Comparison of ENCODE assay signal across 2 cellular contexts in genomic region chr10:99976886-99977391, GRCh38.
A peak's percentile ranks its signal among the peaks of the same experiment; 100 is the strongest.
TF ChIP-seq lines count a peak whose summit lies in the region.

No MANE protein-coding gene starts in this region.

TF ChIP-seq in liver, 16 proteins besides CTCF, POLR2A, EP300 and RAD21 (continued from another document):
- TF ChIP-seq EGR1 (IDR thresholded peaks at IDR 0.05; ENCODE audit: low read depth in 2 of 2) (no peak), NR2F2 (IDR thresholded peaks at IDR 0.05) (no peak), TAF1 (conservative IDR thresholded peaks at IDR 0.05) (no peak), JUND (IDR thresholded peaks at IDR 0.05) (no peak), YY1 (IDR thresholded peaks at IDR 0.05) (peak; percentile 7), REST (IDR thresholded peaks at IDR 0.05) (no peak), HNF4G (IDR thresholded peaks at IDR 0.05) (no peak)

TF ChIP-seq in HepG2, 621 proteins besides CTCF, POLR2A, EP300 and RAD21:
- TF ChIP-seq GLMP (CRISPR knock-in tag; IDR thresholded peaks at IDR 0.05; ENCODE audit: borderline replicate concordance) (no peak), ZNF281 (CRISPR knock-in tag; IDR thresholded peaks at IDR 0.05; ENCODE audit: borderline replicate concordance) (no peak), ZSCAN5A (CRISPR knock-in tag; IDR thresholded peaks at IDR 0.05; ENCODE audit: borderline replicate concordance) (no peak), ZSCAN22 (CRISPR knock-in tag; IDR thresholded peaks at IDR 0.05) (no peak), KLF13 (CRISPR knock-in tag; IDR thresholded peaks at IDR 0.05) (no peak), ARNTL (CRISPR knock-in tag; IDR thresholded peaks at IDR 0.05) (no peak), RFXANK (CRISPR knock-in tag; IDR thresholded peaks at IDR 0.05) (no peak), FOXJ3 (CRISPR knock-in tag; IDR thresholded peaks at IDR 0.05; ENCODE audit: borderline replicate concordance) (no peak), ZNF710 (CRISPR knock-in tag; IDR thresholded peaks at IDR 0.05; ENCODE audit: borderline replicate concordance) (no peak), KDM5B (CRISPR knock-in tag; IDR thresholded peaks at IDR 0.05; ENCODE audit: borderline replicate concordance) (no peak), GFI1 (CRISPR knock-in tag; IDR thresholded peaks at IDR 0.05; ENCODE audit: borderline replicate concordance) (no peak)
